1 cellular context compared by ENCODE assay signal in the genomic region with DNA sequence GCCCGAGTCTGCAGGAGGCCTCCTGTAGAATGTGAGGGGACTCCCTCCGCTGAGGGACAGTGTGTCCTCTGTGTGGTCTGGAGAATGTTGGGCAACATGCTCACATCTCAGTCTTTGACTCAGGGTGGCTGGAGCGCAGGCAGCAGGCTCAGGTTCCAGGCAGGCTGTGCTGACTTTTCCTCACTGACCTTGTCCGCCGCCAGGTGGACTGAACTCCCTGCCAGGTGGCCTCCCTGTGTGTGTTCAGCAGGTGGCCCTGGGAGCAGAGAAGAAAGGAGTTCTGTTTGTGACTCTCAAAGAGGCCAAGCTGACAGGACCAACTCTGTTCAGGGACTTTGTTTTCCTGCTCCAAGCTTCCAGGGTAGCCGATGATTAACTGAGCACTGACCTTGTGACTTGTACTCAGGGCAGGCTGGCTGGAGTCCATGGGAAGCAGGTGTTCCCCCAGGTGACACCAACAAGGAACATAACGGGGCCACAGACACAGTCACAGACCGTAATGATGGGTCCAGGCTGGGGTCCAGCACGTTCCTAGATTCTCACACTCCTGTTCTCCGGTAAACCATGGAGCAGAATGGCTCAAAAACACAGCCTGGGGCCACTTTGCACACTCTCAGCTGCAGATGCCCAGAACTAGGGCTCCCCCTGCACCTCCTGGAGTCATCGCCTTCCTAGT.
TF ChIP-seq lines count a peak whose summit lies in the region.

No MANE protein-coding gene starts in this region.

TF ChIP-seq in HepG2, 621 proteins besides CTCF, POLR2A, EP300 and RAD21 (continued from another document and continues in another):
- TF ChIP-seq ZNF704 (CRISPR knock-in tag; IDR thresholded peaks at IDR 0.05; ENCODE audit: borderline replicate concordance) (0 out of 2 replicates have a peak, but pooled peaks have one; percentile 76), NFRKB (IDR thresholded peaks at IDR 0.05) (no peak), ZBTB34 (CRISPR knock-in tag; IDR thresholded peaks at IDR 0.05) (no peak), ZSCAN5A (CRISPR knock-in tag; IDR thresholded peaks at IDR 0.05; ENCODE audit: borderline replicate concordance) (no peak; the same call in 1 of the 2 replicates), KAT7 (CRISPR knock-in tag; IDR thresholded peaks at IDR 0.05; ENCODE audit: borderline replicate concordance) (no peak), PAX8 (CRISPR knock-in tag; IDR thresholded peaks at IDR 0.05; ENCODE audit: borderline replicate concordance) (0 out of 2 replicates have a peak, but pooled peaks have one; percentile 30), HMG20B (CRISPR knock-in tag; conservative IDR thresholded peaks at IDR 0.05) (no peak), ZZZ3 (CRISPR knock-in tag; IDR thresholded peaks at IDR 0.05; ENCODE audit: borderline replicate concordance) (no peak), MAX (IDR thresholded peaks at IDR 0.05) (peak; percentile 71), U2AF1 (optimal IDR thresholded peaks at IDR 0.05; ENCODE audit: low read depth, low read length) (no peak), HCFC1 (IDR thresholded peaks at IDR 0.05; ENCODE audit: low read depth, low read length) (no peak), NRL (CRISPR knock-in tag; IDR thresholded peaks at IDR 0.05; ENCODE audit: borderline replicate concordance) (peak; percentile 65), NONO (IDR thresholded peaks at IDR 0.05) (no peak), NONO (CRISPR knock-in tag; conservative IDR thresholded peaks at IDR 0.05) (peak; percentile 69), KDM2A (CRISPR knock-in tag; IDR thresholded peaks at IDR 0.05; ENCODE audit: borderline replicate concordance, low read depth) (peak; percentile 38; the same call in 1 of the 2 replicates), ZNF510 (CRISPR knock-in tag; IDR thresholded peaks at IDR 0.05; ENCODE audit: low read depth) (no peak; the same call in 1 of the 2 replicates), GATAD1 (CRISPR knock-in tag; IDR thresholded peaks at IDR 0.05) (no peak), ZNF33B (CRISPR knock-in tag; IDR thresholded peaks at IDR 0.05) (no peak), IKZF4 (CRISPR knock-in tag; IDR thresholded peaks at IDR 0.05; ENCODE audit: borderline replicate concordance, low read depth, not compliant biosample characterization) (no peak), MTA1 (CRISPR knock-in tag; IDR thresholded peaks at IDR 0.05; ENCODE audit: borderline replicate concordance) (peak; percentile 92), USF2 (IDR thresholded peaks at IDR 0.05; ENCODE audit: low read depth, low read length) (no peak; the same call in 1 of the 2 replicates), USF2 (CRISPR knock-in tag; IDR thresholded peaks at IDR 0.05; ENCODE audit: borderline replicate concordance) (0 out of 2 replicates have a peak, but pooled peaks have one; percentile 15), ZNF577 (CRISPR knock-in tag; IDR thresholded peaks at IDR 0.05; ENCODE audit: borderline replicate concordance, low read depth) (no peak), JUNB (CRISPR knock-in tag; IDR thresholded peaks at IDR 0.05; ENCODE audit: borderline replicate concordance) (no peak), PITX1 (CRISPR knock-in tag; IDR thresholded peaks at IDR 0.05) (peak; percentile 55; the same call in 1 of the 2 replicates), NR2F1 (CRISPR knock-in tag; IDR thresholded peaks at IDR 0.05) (no peak), ZNF83 (CRISPR knock-in tag; IDR thresholded peaks at IDR 0.05; ENCODE audit: borderline replicate concordance) (no peak), ELF1 (CRISPR knock-in tag; IDR thresholded peaks at IDR 0.05) (peak; percentile 62; the same call in 1 of the 2 replicates), FOSL2 (CRISPR knock-in tag; IDR thresholded peaks at IDR 0.05) (no peak), ZFP1 (CRISPR knock-in tag; IDR thresholded peaks at IDR 0.05) (no peak), TAF1 (CRISPR knock-in tag; IDR thresholded peaks at IDR 0.05) (no peak), ZNF546 (CRISPR knock-in tag; conservative IDR thresholded peaks at IDR 0.05) (peak; percentile 64; the same call in 1 of the 2 replicates), BRD4 (CRISPR knock-in tag; IDR thresholded peaks at IDR 0.05) (0 out of 2 replicates have a peak, but pooled peaks have one; percentile 37), SOX5 (CRISPR knock-in tag; IDR thresholded peaks at IDR 0.05; ENCODE audit: borderline replicate concordance) (peak; percentile 71), POLR2AphosphoS2 (IDR thresholded peaks at IDR 0.05; ENCODE audit: low read depth, low read length) (no peak), HDAC1 (CRISPR knock-in tag; IDR thresholded peaks at IDR 0.05) (peak; percentile 73), MYNN (CRISPR knock-in tag; IDR thresholded peaks at IDR 0.05; ENCODE audit: low read depth) (no peak), ZNF549 (CRISPR knock-in tag; IDR thresholded peaks at IDR 0.05) (no peak), GPBP1L1 (CRISPR knock-in tag; IDR thresholded peaks at IDR 0.05) (no peak)
- TF ChIP-seq, protein P1, sequence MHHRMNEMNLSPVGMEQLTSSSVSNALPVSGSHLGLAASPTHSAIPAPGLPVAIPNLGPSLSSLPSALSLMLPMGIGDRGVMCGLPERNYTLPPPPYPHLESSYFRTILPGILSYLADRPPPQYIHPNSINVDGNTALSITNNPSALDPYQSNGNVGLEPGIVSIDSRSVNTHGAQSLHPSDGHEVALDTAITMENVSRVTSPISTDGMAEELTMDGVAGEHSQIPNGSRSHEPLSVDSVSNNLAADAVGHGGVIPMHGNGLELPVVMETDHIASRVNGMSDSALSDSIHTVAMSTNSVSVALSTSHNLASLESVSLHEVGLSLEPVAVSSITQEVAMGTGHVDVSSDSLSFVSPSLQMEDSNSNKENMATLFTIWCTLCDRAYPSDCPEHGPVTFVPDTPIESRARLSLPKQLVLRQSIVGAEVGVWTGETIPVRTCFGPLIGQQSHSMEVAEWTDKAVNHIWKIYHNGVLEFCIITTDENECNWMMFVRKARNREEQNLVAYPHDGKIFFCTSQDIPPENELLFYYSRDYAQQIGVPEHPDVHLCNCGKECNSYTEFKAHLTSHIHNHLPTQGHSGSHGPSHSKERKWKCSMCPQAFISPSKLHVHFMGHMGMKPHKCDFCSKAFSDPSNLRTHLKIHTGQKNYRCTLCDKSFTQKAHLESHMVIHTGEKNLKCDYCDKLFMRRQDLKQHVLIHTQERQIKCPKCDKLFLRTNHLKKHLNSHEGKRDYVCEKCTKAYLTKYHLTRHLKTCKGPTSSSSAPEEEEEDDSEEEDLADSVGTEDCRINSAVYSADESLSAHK (CRISPR knock-in tag; IDR thresholded peaks at IDR 0.05; ENCODE audit: borderline replicate concordance), result no peak
- TF ChIP-seq, protein P2, sequence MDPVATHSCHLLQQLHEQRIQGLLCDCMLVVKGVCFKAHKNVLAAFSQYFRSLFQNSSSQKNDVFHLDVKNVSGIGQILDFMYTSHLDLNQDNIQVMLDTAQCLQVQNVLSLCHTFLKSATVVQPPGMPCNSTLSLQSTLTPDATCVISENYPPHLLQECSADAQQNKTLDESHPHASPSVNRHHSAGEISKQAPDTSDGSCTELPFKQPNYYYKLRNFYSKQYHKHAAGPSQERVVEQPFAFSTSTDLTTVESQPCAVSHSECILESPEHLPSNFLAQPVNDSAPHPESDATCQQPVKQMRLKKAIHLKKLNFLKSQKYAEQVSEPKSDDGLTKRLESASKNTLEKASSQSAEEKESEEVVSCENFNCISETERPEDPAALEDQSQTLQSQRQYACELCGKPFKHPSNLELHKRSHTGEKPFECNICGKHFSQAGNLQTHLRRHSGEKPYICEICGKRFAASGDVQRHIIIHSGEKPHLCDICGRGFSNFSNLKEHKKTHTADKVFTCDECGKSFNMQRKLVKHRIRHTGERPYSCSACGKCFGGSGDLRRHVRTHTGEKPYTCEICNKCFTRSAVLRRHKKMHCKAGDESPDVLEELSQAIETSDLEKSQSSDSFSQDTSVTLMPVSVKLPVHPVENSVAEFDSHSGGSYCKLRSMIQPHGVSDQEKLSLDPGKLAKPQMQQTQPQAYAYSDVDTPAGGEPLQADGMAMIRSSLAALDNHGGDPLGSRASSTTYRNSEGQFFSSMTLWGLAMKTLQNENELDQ (CRISPR knock-in tag; IDR thresholded peaks at IDR 0.05; ENCODE audit: borderline replicate concordance), result no peak
- TF ChIP-seq, protein P3, sequence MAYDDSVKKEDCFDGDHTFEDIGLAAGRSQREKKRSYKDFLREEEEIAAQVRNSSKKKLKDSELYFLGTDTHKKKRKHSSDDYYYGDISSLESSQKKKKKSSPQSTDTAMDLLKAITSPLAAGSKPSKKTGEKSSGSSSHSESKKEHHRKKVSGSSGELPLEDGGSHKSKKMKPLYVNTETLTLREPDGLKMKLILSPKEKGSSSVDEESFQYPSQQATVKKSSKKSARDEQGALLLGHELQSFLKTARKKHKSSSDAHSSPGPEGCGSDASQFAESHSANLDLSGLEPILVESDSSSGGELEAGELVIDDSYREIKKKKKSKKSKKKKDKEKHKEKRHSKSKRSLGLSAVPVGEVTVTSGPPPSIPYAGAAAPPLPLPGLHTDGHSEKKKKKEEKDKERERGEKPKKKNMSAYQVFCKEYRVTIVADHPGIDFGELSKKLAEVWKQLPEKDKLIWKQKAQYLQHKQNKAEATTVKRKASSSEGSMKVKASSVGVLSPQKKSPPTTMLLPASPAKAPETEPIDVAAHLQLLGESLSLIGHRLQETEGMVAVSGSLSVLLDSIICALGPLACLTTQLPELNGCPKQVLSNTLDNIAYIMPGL (CRISPR knock-in tag; IDR thresholded peaks at IDR 0.05; ENCODE audit: borderline replicate concordance in 1 of 2, low read depth in 1 of 2), result peak; percentile 42 to 59; a peak in 2 of 4 replicates
- TF ChIP-seq, protein P4, sequence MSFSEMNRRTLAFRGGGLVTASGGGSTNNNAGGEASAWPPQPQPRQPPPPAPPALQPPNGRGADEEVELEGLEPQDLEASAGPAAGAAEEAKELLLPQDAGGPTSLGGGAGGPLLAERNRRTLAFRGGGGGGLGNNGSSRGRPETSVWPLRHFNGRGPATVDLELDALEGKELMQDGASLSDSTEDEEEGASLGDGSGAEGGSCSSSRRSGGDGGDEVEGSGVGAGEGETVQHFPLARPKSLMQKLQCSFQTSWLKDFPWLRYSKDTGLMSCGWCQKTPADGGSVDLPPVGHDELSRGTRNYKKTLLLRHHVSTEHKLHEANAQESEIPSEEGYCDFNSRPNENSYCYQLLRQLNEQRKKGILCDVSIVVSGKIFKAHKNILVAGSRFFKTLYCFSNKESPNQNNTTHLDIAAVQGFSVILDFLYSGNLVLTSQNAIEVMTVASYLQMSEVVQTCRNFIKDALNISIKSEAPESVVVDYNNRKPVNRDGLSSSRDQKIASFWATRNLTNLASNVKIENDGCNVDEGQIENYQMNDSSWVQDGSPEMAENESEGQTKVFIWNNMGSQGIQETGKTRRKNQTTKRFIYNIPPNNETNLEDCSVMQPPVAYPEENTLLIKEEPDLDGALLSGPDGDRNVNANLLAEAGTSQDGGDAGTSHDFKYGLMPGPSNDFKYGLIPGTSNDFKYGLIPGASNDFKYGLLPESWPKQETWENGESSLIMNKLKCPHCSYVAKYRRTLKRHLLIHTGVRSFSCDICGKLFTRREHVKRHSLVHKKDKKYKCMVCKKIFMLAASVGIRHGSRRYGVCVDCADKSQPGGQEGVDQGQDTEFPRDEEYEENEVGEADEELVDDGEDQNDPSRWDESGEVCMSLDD (CRISPR knock-in tag; IDR thresholded peaks at IDR 0.05; ENCODE audit: borderline replicate concordance), result no peak
